In genomic region chr21:42038826-42039425, GRCh38 we compare ENCODE assay signal across 16 cellular contexts. TPM values are rescaled to one million over a fixed set of nuclear protein-coding genes. Genes with fewer than 3 reads are reported as not detected.
DNase-seq lines count a peak whose midpoint lies in the region; ATAC-seq and TF ChIP-seq lines count a peak whose summit lies in the region.
"Had no signal": no experiment of that assay in that cellular context is flagged by ENCODE, and none has a peak within 500 bp of the region (broad histone marks: within the 10 kb centered on the region; RNA-seq: fewer than 3 reads in every experiment).

No MANE protein-coding gene starts in this region.

- H3K36me3 ChIP-seq in Caco-2 (ENCODE audit: control insufficient read depth, insufficient read depth, low read length) (no peaks in the 10 kb centered on the region), mammary epithelial cell (ENCODE audit: insufficient read depth, low read length) (no peaks in the 10 kb centered on the region)

- H3K4me2 ChIP-seq in mammary epithelial cell (ENCODE audit: insufficient read depth, low read depth, low read length): no peak overlapping the region

- H3K9me3 Mint-ChIP-seq in Caco-2 (ENCODE audit: unreplicated experiment): peaks cover 8% of the 10 kb centered on the region
- no peaks in the 10 kb centered on the region for H3K9me3 Mint-ChIP-seq in naive thymus-derived CD8-positive, alpha-beta T cell
- H3K9me3 Mint-ChIP-seq in nephron progenitor cell: peaks cover 39% of the 10 kb centered on the region

- H3K27ac Mint-ChIP-seq in Caco-2 (ENCODE audit: unreplicated experiment) (peak overlapping the region; percentile 50), nephron progenitor cell (no peak overlapping the region)
- peak overlapping the region in 8 of 10 donors; percentile 29 to 92 (median 64) for H3K27ac Mint-ChIP-seq in naive thymus-derived CD8-positive, alpha-beta T cell

- ATAC-seq in naive thymus-derived CD8-positive, alpha-beta T cell: no peak

- no peak overlapping the region for H2AFZ ChIP-seq in mammary epithelial cell (ENCODE audit: low read depth, low read length)

- POLR2A ChIA-PET in Caco-2 (lab: Charles Lee): no interaction called here
- POLR2A ChIA-PET in naive thymus-derived CD8-positive, alpha-beta T cell (lab: Charles Lee): interaction anchor here (0.7 to 2.6 kb wide), 3 partner anchors 22 to 33 kb away, joined by 3 to 10 read pairs (median 4); no protein-coding TSS in a partner anchor

- intact Hi-C loops in Caco-2 (cut with micrococcal nuclease; ENCODE audit: unreplicated experiment): no loop called here
- intact Hi-C loops in mammary epithelial cell (cut with micrococcal nuclease): no loop called here

- peak overlapping the region; percentile 76 for H3K27ac ChIP-seq in mammary epithelial cell (ENCODE audit: insufficient read depth, low read depth, low read length)

- H3K79me2 ChIP-seq in mammary epithelial cell (ENCODE audit: insufficient read depth, low read length): no peaks in the 10 kb centered on the region

- dilution Hi-C loops in mammary epithelial cell (cut with HindIII; ENCODE audit: low sequenced_read_pairs): no loop called here

- in situ Hi-C loops in mammary epithelial cell (cut with MboI; ENCODE audit: low sequenced_read_pairs in 2 of 2): no loop called here

- H4K20me1 ChIP-seq in mammary epithelial cell (ENCODE audit: insufficient read depth, low read length): no peaks in the 10 kb centered on the region

- H3K27me3 ChIP-seq in Caco-2 (replicated peaks; ENCODE audit: control insufficient read depth, insufficient read depth, low read length) (no peaks in the 10 kb centered on the region), mammary epithelial cell (ENCODE audit: insufficient read depth, low read length) (no peaks in the 10 kb centered on the region)

- CTCF ChIA-PET in Caco-2 (lab: Charles Lee) (no interaction called here), mammary epithelial cell (lab: Charles Lee; ENCODE audit: low non-redundant PET) (no interaction called here)

- DNase-seq in Caco-2 (no peak), M059J (ENCODE audit: low read depth) (peak; percentile 66), mammary epithelial cell (no peak), NOMO-1 treated with dmso at 0.1 percent for 144 hours (lab: John Stamatoyannopoulos, UW; ENCODE audit: unreplicated experiment) (no peak), nephron progenitor cell (no peak), RPMI8226 (no peak), inferior parietal cortex (ENCODE audit: extremely low spot score) (no peak)
- no peak for DNase-seq in naive thymus-derived CD8-positive, alpha-beta T cell
- DNase-seq: activated naive CD4-positive, alpha-beta T cell; CD4-positive, CD25-positive, alpha-beta regulatory T cell; dermis blood vessel endothelial cell; hypothalamus; midbrain; SIG-M5 had no signal

- TF ChIP-seq CTCF in Caco-2 (IDR thresholded peaks at IDR 0.05; ENCODE audit: insufficient read depth in 1 of 2, low read depth in 1 of 2, low read length in 1 of 2, severe bottlenecking in 1 of 2, unreplicated experiment in 1 of 2) (no peak), mammary epithelial cell (conservative IDR thresholded peaks at IDR 0.05 in 1 of 2, IDR thresholded peaks at IDR 0.05 in 1 of 2; ENCODE audit: extremely low read depth in 1 of 2, insufficient read depth in 1 of 2, low read depth in 1 of 2, low read length in 2 of 2) (no peak), nephron progenitor cell (IDR thresholded peaks at IDR 0.05) (no peak)

- H3K4me1 ChIP-seq in Caco-2: peaks cover 20% of the 10 kb centered on the region
- H3K4me1 ChIP-seq in mammary epithelial cell (ENCODE audit: insufficient read depth, low read length): peaks cover 23% of the 10 kb centered on the region

- BruUV-seq in Caco-2 (replicated peaks; lab: Mats Ljungman, UMichigan): no TSS peak
- no TSS peak for BruUV-seq in mammary epithelial cell (replicated peaks; lab: Mats Ljungman, UMichigan)

- H3K9me3 ChIP-seq in Caco-2 (no peaks in the 10 kb centered on the region), mammary epithelial cell (replicated peaks; ENCODE audit: insufficient read depth, low read length) (no peaks in the 10 kb centered on the region)

- H3K27me3 Mint-ChIP-seq in Caco-2 (ENCODE audit: insufficient read depth, unreplicated experiment) (no peaks in the 10 kb centered on the region), nephron progenitor cell (ENCODE audit: low read depth, poor library complexity) (peaks cover 8% of the 10 kb centered on the region)
- no peaks in the 10 kb centered on the region for H3K27me3 Mint-ChIP-seq in naive thymus-derived CD8-positive, alpha-beta T cell
- H3K27me3 Mint-ChIP-seq: CD4-positive, CD25-positive, alpha-beta regulatory T cell had no signal

- 91% methylated on average over 8 of the region's 8 CpGs for WGBS in mammary epithelial cell (ENCODE audit: low coverage, missing lambda C conversion rate)

- H3K4me3 ChIP-seq in Caco-2 (ENCODE audit: low read depth, low read length): no peak overlapping the region
- no peak overlapping the region for H3K4me3 ChIP-seq in mammary epithelial cell (replicated peaks in 1 of 3; ENCODE audit: insufficient read depth in 1 of 3, low read depth in 2 of 3, low read length in 3 of 3)

- H3K36me3 Mint-ChIP-seq in Caco-2 (ENCODE audit: insufficient read depth, unreplicated experiment) (no peaks in the 10 kb centered on the region), nephron progenitor cell (ENCODE audit: low read depth) (peaks cover 4% of the 10 kb centered on the region)
- H3K36me3 Mint-ChIP-seq in naive thymus-derived CD8-positive, alpha-beta T cell: no peaks in the 10 kb centered on the region

- peak overlapping the region; percentile 41 for H3K9ac ChIP-seq in mammary epithelial cell (ENCODE audit: insufficient read depth, low read length)

- H3K4me1 Mint-ChIP-seq in Caco-2 (ENCODE audit: low read depth, unreplicated experiment) (peaks cover 23% of the 10 kb centered on the region), nephron progenitor cell (peaks cover 22% of the 10 kb centered on the region)
- H3K4me1 Mint-ChIP-seq in naive thymus-derived CD8-positive, alpha-beta T cell: peaks cover 5 to 25% (median 18%) of the 10 kb centered on the region in 4 donors

- H3K4me3 Mint-ChIP-seq in Caco-2 (ENCODE audit: unreplicated experiment): no peak overlapping the region
- H3K4me3 Mint-ChIP-seq in naive thymus-derived CD8-positive, alpha-beta T cell: no peak overlapping the region
- no peak overlapping the region for H3K4me3 Mint-ChIP-seq in nephron progenitor cell
- H3K4me3 Mint-ChIP-seq: CD4-positive, CD25-positive, alpha-beta regulatory T cell had no signal

RNA-seq across cellular contexts. Expression of gene ZBTB21, which starts 28.8 kb away (rescaled TPM):
- 21.4 and 23.3 TPM in 2 replicates for total RNA-seq in Caco-2 (2022)
- total RNA-seq in M059J (2014; rRNA removed; shearing (Covaris generic)): 12.0 and 18.4 TPM in 2 replicates
- 10 to 100 TPM; 16.3 to 22.4 TPM for total RNA-seq in mammary epithelial cell
- 6.7 TPM for polyA plus RNA-seq in mammary epithelial cell
- 11.0 TPM for polyA minus RNA-seq in mammary epithelial cell
- total RNA-seq in naive thymus-derived CD8-positive, alpha-beta T cell: 10 to 100 TPM; 29.4 to 33.3 TPM
- 1 to 10 TPM; 4.2 to 6.3 (median 4.7) TPM for polyA plus RNA-seq in naive thymus-derived CD8-positive, alpha-beta T cell

RNA-seq across cellular contexts. Expression of gene UMODL1, which starts 32.2 kb away (rescaled TPM):
- 0.20 and 0.21 TPM in 2 replicates for total RNA-seq in Caco-2 (2022)
- not detected in 2 replicates for total RNA-seq in M059J (2014; rRNA removed; shearing (Covaris generic))
- total RNA-seq in mammary epithelial cell: under 1 TPM in 1 of 2 donors, not detected in 1; under 0.01 TPM
- polyA plus RNA-seq in mammary epithelial cell: not detected
- not detected for polyA minus RNA-seq in mammary epithelial cell
- 1 to 10 TPM; 2.7 to 3.1 TPM for total RNA-seq in naive thymus-derived CD8-positive, alpha-beta T cell
- polyA plus RNA-seq in naive thymus-derived CD8-positive, alpha-beta T cell: under 1 TPM; 0.03 to 0.07 (median 0.06) TPM
- total RNA-seq: dermis blood vessel endothelial cell, H1, urinary bladder had no signal
- polyA plus RNA-seq: H1, urinary bladder had no signal
